Comparison of ENCODE assay signal across 24 cellular contexts in the genomic region with DNA sequence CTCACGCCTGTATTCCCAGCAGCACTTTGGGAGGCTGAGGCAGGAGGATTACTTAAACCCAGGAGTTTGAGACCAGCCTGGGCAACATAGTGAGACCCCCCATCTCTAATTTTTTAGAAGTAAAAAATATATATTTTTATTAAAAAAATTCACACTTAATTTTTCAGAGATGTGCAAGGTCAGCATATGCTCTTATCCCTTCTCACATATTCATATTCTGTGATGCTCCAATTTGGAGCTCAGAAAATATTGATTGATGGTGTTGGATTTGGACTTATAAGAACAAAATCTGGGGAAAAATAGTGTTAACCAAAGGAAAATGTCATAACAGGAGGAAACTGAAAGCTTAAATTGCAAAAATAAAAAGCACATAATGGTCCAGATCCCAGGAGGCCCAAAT.
"Had no signal": no experiment of that assay in that cellular context is flagged by ENCODE, and none has a peak within 500 bp of the region (broad histone marks: within the 10 kb centered on the region; RNA-seq: fewer than 3 reads in every experiment).

No MANE protein-coding gene starts in this region.

- H2AFZ ChIP-seq: PC-9 had no signal

- ATAC-seq: Right ventricle myocardium inferior, SK-N-SH treated with all-trans-retinoic acid at 6 μM for 48 hours had no signal

- H3K4me1 ChIP-seq: SJCRH30 had no signal

- H3K4me3 ChIP-seq: PC-9, Peyer's patch, SJCRH30 had no signal

- DNase-seq: KBM-7, MV-4-11, NCI-H1048, NCI-H1105, NCI-H1417, NCI-H1436 treated with DMSO at 0.1 percent for 48 hours, NCI-H1694, NCI-H187 treated with DMSO at 0.1 percent for 48 hours, NCI-H2029 treated with DMSO at 0.1 percent for 48 hours, NCI-H2171 treated with DMSO at 0.1 percent for 48 hours, NCI-H345, NCI-H446 treated with DMSO at 0.1 percent for 48 hours, NCI-H510A treated with DMSO at 0.1 percent for 48 hours, NCI-H526, NCI-H748 treated with DMSO at 0.1 percent for 48 hours, PC-9, Peyer's patch, SHP77 treated with DMSO at 0.1 percent for 48 hours, SJCRH30 had no signal

- H3K4me2 ChIP-seq: PC-9 had no signal

- FAIRE-seq: HTR-8/SVneo had no signal

- H3K27ac ChIP-seq: HL-60, PC-9, Peyer's patch, SJCRH30 had no signal

- H3K9me3 Mint-ChIP-seq: IgD-negative memory B cell had no signal

- H3K27me3 ChIP-seq: Peyer's patch, SJCRH30 had no signal

- H3K9me3 ChIP-seq: Peyer's patch, SJCRH30 had no signal
